1 cellular context compared by ENCODE assay signal in the genomic region with DNA sequence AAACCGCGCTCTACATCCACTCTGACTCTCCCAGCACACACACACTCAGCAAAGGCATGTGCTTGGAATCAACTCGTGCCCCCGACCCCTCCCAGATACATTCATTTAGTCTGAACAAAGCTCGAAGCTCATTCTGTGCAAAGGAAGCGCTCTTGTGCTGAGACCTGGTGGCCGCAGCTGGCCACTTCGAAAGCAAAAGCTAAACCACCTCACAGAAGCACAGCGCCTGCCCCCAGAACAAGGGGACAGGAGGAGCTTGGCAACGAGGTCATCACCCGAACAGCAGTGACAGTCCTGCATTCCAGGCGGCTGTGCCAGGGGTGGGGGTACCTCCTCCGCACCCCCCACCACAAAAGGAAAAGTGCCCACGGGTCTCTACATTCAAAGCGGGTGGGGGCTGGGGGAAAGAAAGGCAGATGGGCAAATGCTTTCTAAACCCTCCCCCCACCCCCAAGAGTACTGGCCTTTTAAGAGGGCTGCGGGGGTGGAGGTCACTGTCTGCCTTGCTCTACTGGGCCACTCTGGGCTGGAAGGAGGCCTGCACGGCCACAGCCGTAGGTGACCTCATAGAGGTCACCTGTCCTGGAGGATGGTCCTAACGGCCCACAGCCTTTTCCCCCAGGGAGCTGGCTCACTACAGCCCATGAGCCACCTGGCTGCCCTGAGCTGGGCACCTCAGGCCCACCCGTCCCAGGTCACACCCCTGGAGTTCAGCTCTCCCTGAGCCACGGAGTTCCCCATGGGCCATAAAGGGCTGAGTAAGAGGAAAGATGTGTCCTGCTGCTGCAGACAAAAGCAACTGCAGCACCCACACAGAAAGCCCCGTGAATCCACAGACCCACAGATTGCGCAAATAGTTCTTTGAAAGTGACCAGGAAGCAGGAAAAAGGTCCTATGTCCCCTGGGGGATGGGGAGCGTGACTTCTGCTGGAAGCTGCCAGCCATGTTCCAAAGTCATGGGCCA.
TF ChIP-seq lines count a peak whose summit lies in the region.

No MANE protein-coding gene starts in this region.

TF ChIP-seq in HepG2, 621 proteins besides CTCF, POLR2A, EP300 and RAD21:
- TF ChIP-seq ARNT2 (CRISPR knock-in tag; IDR thresholded peaks at IDR 0.05; ENCODE audit: low read depth), result 0 out of 2 replicates have a peak, but pooled peaks have one; percentile 24
- TF ChIP-seq KDM2A (CRISPR knock-in tag; IDR thresholded peaks at IDR 0.05; ENCODE audit: borderline replicate concordance, low read depth), result peak; percentile 47; the same call in 1 of the 2 replicates
- TF ChIP-seq PAX8 (CRISPR knock-in tag; IDR thresholded peaks at IDR 0.05; ENCODE audit: borderline replicate concordance), result no peak
- TF ChIP-seq ZNF430 (CRISPR knock-in tag; IDR thresholded peaks at IDR 0.05), result 0 out of 2 replicates have a peak, but pooled peaks have one; percentile 5
- no peak for TF ChIP-seq LCORL (IDR thresholded peaks at IDR 0.05)
- peak; percentile 38; the same call in 1 of the 2 replicates for TF ChIP-seq LCORL (CRISPR knock-in tag; IDR thresholded peaks at IDR 0.05)
- TF ChIP-seq HNF4A (CRISPR knock-in tag; IDR thresholded peaks at IDR 0.05), result peak; percentile 25; the same call in 1 of the 2 replicates
- TF ChIP-seq, protein P1, sequence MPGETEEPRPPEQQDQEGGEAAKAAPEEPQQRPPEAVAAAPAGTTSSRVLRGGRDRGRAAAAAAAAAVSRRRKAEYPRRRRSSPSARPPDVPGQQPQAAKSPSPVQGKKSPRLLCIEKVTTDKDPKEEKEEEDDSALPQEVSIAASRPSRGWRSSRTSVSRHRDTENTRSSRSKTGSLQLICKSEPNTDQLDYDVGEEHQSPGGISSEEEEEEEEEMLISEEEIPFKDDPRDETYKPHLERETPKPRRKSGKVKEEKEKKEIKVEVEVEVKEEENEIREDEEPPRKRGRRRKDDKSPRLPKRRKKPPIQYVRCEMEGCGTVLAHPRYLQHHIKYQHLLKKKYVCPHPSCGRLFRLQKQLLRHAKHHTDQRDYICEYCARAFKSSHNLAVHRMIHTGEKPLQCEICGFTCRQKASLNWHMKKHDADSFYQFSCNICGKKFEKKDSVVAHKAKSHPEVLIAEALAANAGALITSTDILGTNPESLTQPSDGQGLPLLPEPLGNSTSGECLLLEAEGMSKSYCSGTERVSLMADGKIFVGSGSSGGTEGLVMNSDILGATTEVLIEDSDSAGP (CRISPR knock-in tag; IDR thresholded peaks at IDR 0.05; ENCODE audit: borderline replicate concordance), result peak; percentile 70
- TF ChIP-seq, protein P2, sequence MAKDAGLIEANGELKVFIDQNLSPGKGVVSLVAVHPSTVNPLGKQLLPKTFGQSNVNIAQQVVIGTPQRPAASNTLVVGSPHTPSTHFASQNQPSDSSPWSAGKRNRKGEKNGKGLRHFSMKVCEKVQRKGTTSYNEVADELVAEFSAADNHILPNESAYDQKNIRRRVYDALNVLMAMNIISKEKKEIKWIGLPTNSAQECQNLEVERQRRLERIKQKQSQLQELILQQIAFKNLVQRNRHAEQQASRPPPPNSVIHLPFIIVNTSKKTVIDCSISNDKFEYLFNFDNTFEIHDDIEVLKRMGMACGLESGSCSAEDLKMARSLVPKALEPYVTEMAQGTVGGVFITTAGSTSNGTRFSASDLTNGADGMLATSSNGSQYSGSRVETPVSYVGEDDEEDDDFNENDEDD (CRISPR knock-in tag; IDR thresholded peaks at IDR 0.05; ENCODE audit: borderline replicate concordance), result peak; percentile 56; the same call in 1 of the 2 replicates
- peak; percentile 27; the same call in 1 of the 2 replicates for TF ChIP-seq SAP130 (CRISPR knock-in tag; IDR thresholded peaks at IDR 0.05; ENCODE audit: low read depth)
- TF ChIP-seq BCL6 (CRISPR knock-in tag; IDR thresholded peaks at IDR 0.05), result peak; percentile 81
- no peak for TF ChIP-seq SPEN (CRISPR knock-in tag; IDR thresholded peaks at IDR 0.05; ENCODE audit: low read depth)
- TF ChIP-seq, protein P3, sequence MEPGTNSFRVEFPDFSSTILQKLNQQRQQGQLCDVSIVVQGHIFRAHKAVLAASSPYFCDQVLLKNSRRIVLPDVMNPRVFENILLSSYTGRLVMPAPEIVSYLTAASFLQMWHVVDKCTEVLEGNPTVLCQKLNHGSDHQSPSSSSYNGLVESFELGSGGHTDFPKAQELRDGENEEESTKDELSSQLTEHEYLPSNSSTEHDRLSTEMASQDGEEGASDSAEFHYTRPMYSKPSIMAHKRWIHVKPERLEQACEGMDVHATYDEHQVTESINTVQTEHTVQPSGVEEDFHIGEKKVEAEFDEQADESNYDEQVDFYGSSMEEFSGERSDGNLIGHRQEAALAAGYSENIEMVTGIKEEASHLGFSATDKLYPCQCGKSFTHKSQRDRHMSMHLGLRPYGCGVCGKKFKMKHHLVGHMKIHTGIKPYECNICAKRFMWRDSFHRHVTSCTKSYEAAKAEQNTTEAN (CRISPR knock-in tag; conservative IDR thresholded peaks at IDR 0.05), result 0 out of 2 replicates have a peak, but pooled peaks have one; percentile 22
- no peak for TF ChIP-seq NFE2 (CRISPR knock-in tag; IDR thresholded peaks at IDR 0.05)
- TF ChIP-seq, protein P4, sequence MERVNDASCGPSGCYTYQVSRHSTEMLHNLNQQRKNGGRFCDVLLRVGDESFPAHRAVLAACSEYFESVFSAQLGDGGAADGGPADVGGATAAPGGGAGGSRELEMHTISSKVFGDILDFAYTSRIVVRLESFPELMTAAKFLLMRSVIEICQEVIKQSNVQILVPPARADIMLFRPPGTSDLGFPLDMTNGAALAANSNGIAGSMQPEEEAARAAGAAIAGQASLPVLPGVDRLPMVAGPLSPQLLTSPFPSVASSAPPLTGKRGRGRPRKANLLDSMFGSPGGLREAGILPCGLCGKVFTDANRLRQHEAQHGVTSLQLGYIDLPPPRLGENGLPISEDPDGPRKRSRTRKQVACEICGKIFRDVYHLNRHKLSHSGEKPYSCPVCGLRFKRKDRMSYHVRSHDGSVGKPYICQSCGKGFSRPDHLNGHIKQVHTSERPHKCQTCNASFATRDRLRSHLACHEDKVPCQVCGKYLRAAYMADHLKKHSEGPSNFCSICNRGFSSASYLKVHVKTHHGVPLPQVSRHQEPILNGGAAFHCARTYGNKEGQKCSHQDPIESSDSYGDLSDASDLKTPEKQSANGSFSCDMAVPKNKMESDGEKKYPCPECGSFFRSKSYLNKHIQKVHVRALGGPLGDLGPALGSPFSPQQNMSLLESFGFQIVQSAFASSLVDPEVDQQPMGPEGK (CRISPR knock-in tag; IDR thresholded peaks at IDR 0.05), result peak; percentile 65
- TF ChIP-seq GATAD2A (CRISPR knock-in tag; IDR thresholded peaks at IDR 0.05), result peak; percentile 7; the same call in 1 of the 2 replicates
- TF ChIP-seq, protein P5, sequence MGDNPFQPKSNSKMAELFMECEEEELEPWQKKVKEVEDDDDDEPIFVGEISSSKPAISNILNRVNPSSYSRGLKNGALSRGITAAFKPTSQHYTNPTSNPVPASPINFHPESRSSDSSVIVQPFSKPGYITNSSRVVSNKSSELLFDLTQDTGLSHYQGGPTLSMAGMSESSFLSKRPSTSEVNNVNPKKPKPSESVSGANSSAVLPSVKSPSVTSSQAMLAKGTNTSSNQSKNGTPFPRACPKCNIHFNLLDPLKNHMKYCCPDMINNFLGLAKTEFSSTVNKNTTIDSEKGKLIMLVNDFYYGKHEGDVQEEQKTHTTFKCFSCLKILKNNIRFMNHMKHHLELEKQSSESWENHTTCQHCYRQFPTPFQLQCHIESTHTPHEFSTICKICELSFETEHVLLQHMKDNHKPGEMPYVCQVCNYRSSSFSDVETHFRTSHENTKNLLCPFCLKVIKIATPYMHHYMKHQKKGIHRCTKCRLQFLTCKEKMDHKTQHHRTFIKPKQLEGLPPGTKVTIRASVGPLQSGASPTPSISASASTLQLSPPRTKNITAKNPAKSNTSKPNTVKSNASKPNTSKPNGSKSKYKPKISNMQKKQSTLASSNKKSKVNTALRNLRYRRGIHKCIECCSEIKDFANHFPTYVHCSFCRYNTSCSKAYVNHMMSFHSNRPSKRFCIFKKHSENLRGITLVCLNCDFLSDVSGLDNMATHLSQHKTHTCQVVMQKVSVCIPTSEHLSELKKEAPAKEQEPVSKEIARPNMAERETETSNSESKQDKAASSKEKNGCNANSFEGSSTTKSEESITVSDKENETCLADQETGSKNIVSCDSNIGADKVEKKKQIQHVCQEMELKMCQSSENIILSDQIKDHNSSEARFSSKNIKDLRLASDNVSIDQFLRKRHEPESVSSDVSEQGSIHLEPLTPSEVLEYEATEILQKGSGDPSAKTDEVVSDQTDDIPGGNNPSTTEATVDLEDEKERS (CRISPR knock-in tag; IDR thresholded peaks at IDR 0.05), result 0 out of 2 replicates have a peak, but pooled peaks have one; percentile 6
- TF ChIP-seq MYC (CRISPR knock-in tag; IDR thresholded peaks at IDR 0.05; ENCODE audit: borderline replicate concordance), result peak; percentile 28; the same call in 1 of the 2 replicates
- TF ChIP-seq, protein P6, sequence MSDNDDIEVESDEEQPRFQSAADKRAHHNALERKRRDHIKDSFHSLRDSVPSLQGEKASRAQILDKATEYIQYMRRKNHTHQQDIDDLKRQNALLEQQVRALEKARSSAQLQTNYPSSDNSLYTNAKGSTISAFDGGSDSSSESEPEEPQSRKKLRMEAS (IDR thresholded peaks at IDR 0.05), result peak; percentile 53; the same call in 1 of the 2 replicates
- no peak for TF ChIP-seq SOX6 (IDR thresholded peaks at IDR 0.05)
- TF ChIP-seq SOX6 (CRISPR knock-in tag; IDR thresholded peaks at IDR 0.05), result no peak
- TF ChIP-seq SRF (IDR thresholded peaks at IDR 0.05; ENCODE audit: low read depth, low read length), result no peak
- TF ChIP-seq STAG1 (CRISPR knock-in tag; IDR thresholded peaks at IDR 0.05), result no peak
- 0 out of 2 replicates have a peak, but pooled peaks have one; percentile 27 for TF ChIP-seq ZMYM2 (CRISPR knock-in tag; IDR thresholded peaks at IDR 0.05)
- peak; percentile 76 for TF ChIP-seq CEBPG (CRISPR knock-in tag; IDR thresholded peaks at IDR 0.05)
- 0 out of 2 replicates have a peak, but pooled peaks have one; percentile 19 for TF ChIP-seq ZNF768 (CRISPR knock-in tag; IDR thresholded peaks at IDR 0.05)
- TF ChIP-seq, protein P7, sequence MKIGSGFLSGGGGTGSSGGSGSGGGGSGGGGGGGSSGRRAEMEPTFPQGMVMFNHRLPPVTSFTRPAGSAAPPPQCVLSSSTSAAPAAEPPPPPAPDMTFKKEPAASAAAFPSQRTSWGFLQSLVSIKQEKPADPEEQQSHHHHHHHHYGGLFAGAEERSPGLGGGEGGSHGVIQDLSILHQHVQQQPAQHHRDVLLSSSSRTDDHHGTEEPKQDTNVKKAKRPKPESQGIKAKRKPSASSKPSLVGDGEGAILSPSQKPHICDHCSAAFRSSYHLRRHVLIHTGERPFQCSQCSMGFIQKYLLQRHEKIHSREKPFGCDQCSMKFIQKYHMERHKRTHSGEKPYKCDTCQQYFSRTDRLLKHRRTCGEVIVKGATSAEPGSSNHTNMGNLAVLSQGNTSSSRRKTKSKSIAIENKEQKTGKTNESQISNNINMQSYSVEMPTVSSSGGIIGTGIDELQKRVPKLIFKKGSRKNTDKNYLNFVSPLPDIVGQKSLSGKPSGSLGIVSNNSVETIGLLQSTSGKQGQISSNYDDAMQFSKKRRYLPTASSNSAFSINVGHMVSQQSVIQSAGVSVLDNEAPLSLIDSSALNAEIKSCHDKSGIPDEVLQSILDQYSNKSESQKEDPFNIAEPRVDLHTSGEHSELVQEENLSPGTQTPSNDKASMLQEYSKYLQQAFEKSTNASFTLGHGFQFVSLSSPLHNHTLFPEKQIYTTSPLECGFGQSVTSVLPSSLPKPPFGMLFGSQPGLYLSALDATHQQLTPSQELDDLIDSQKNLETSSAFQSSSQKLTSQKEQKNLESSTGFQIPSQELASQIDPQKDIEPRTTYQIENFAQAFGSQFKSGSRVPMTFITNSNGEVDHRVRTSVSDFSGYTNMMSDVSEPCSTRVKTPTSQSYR (CRISPR knock-in tag; IDR thresholded peaks at IDR 0.05; ENCODE audit: borderline replicate concordance), result peak; percentile 32; the same call in 1 of the 2 replicates
- 0 out of 2 replicates have a peak, but pooled peaks have one; percentile 28 for TF ChIP-seq MED1 (CRISPR knock-in tag; IDR thresholded peaks at IDR 0.05)
- TF ChIP-seq, protein P8, sequence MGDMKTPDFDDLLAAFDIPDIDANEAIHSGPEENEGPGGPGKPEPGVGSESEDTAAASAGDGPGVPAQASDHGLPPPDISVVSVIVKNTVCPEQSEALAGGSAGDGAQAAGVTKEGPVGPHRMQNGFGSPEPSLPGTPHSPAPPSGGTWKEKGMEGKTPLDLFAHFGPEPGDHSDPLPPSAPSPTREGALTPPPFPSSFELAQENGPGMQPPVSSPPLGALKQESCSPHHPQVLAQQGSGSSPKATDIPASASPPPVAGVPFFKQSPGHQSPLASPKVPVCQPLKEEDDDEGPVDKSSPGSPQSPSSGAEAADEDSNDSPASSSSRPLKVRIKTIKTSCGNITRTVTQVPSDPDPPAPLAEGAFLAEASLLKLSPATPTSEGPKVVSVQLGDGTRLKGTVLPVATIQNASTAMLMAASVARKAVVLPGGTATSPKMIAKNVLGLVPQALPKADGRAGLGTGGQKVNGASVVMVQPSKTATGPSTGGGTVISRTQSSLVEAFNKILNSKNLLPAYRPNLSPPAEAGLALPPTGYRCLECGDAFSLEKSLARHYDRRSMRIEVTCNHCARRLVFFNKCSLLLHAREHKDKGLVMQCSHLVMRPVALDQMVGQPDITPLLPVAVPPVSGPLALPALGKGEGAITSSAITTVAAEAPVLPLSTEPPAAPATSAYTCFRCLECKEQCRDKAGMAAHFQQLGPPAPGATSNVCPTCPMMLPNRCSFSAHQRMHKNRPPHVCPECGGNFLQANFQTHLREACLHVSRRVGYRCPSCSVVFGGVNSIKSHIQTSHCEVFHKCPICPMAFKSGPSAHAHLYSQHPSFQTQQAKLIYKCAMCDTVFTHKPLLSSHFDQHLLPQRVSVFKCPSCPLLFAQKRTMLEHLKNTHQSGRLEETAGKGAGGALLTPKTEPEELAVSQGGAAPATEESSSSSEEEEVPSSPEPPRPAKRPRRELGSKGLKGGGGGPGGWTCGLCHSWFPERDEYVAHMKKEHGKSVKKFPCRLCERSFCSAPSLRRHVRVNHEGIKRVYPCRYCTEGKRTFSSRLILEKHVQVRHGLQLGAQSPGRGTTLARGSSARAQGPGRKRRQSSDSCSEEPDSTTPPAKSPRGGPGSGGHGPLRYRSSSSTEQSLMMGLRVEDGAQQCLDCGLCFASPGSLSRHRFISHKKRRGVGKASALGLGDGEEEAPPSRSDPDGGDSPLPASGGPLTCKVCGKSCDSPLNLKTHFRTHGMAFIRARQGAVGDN (CRISPR knock-in tag; IDR thresholded peaks at IDR 0.05), result peak; percentile 63
- TF ChIP-seq CEBPB (IDR thresholded peaks at IDR 0.05; ENCODE audit: borderline replicate concordance, low read depth, low read length), result peak; percentile 72
- peak; percentile 49 for TF ChIP-seq TEAD3 (CRISPR knock-in tag; optimal IDR thresholded peaks at IDR 0.05; ENCODE audit: borderline replicate concordance)
